18 cellular contexts compared by ENCODE assay signal in genomic region chr7:2214636-2215035, GRCh38. TPM values are rescaled to one million over a fixed set of nuclear protein-coding genes. Genes with fewer than 3 reads are reported as not detected.
DNase-seq lines count a peak whose midpoint lies in the region; ATAC-seq lines count a peak whose summit lies in the region.
"Had no signal": no experiment of that assay in that cellular context is flagged by ENCODE, and none has a peak within 500 bp of the region (broad histone marks: within the 10 kb centered on the region; RNA-seq: fewer than 3 reads in every experiment).

No MANE protein-coding gene starts in this region.

- ATAC-seq in activated CD8-positive, alpha-beta memory T cell treated with anti-CD3 and anti-CD28 coated beads, Interleukin-2, amount 10 ng/mL, durations not matched to agents 7 days and 5 days, result peak; percentile 68
- peak; percentile 77 to 92 for ATAC-seq in activated T-cell treated with anti-CD3 and anti-CD28 coated beads, Interleukin-2, amount 50 U/mL, for 72 hours (replicated peaks in 1 of 2)
- ATAC-seq: esophagus mucosa, gastrocnemius medialis had no signal

- peak overlapping the region; percentile 72 for H4K91ac ChIP-seq in neuronal stem cell (ENCODE audit: low read depth, low read length, poor library complexity)

- DNase-seq in activated CD8-positive, alpha-beta memory T cell treated with anti-CD3 and anti-CD28 coated beads, Interleukin-2, amount 10 ng/mL, durations not matched to agents 7 days and 5 days, result peak; percentile 58
- DNase-seq in activated CD8-positive, alpha-beta memory T cell treated with anti-CD3 and anti-CD28 coated beads, Interleukin-2, amount 50 U/mL, for 48 hours, result no peak
- DNase-seq in M059J (ENCODE audit: low read depth) (peak; percentile 21), neuronal stem cell (ENCODE audit: low spot score) (no peak), HPDE6-E6E7 (ENCODE audit: extremely low spot score) (no peak), NCI-H82 treated with DMSO at 0.1 percent for 48 hours (lab: John Stamatoyannopoulos, UW; ENCODE audit: unreplicated experiment) (no peak), COR-L47 (lab: John Stamatoyannopoulos, UW) (no peak)
- peak; percentile 26 to 33 for DNase-seq in activated T-cell treated with anti-CD3 and anti-CD28 coated beads, Interleukin-2, amount 50 U/mL, for 72 hours
- DNase-seq: cerebellar nuclear complex; effector CD4-positive, alpha-beta T cell; gastrocnemius medialis; mesendoderm; MM.1S; NCI-H1930 had no signal

- H2AK5ac ChIP-seq in neuronal stem cell (ENCODE audit: low read depth, low read length), result no peak overlapping the region

- no peaks in the 10 kb centered on the region for H3K27me3 Mint-ChIP-seq in activated CD8-positive, alpha-beta memory T cell treated with anti-CD3 and anti-CD28 coated beads, Interleukin-2, amount 10 ng/mL, durations not matched to agents 7 days and 5 days
- H3K27me3 Mint-ChIP-seq in activated T-cell treated with anti-CD3 and anti-CD28 coated beads, Interleukin-2, amount 50 U/mL, for 72 hours (ENCODE audit: low read depth), result no peaks in the 10 kb centered on the region
- H3K27me3 Mint-ChIP-seq: natural killer cell treated with Interleukin-12 subunit alpha and Interleukin-12 subunit beta and Interleukin-15 and Interleukin-18, amount 100 ng/mL, for 72 hours had no signal

- no peak overlapping the region for H4K8ac ChIP-seq in neuronal stem cell (ENCODE audit: low read depth, low read length)

- peaks cover 66 to 85% of the 10 kb centered on the region in 2 donors for H3K36me3 ChIP-seq in neuronal stem cell (replicated peaks in 1 of 2; ENCODE audit: control insufficient read depth in 2 of 2, insufficient read depth in 2 of 2, low read length in 2 of 2)

- no peaks in the 10 kb centered on the region for H3K9me3 Mint-ChIP-seq in activated CD8-positive, alpha-beta memory T cell treated with anti-CD3 and anti-CD28 coated beads, Interleukin-2, amount 10 ng/mL, durations not matched to agents 7 days and 5 days (ENCODE audit: low read depth)
- no peaks in the 10 kb centered on the region for H3K9me3 Mint-ChIP-seq in activated T-cell treated with anti-CD3 and anti-CD28 coated beads, Interleukin-2, amount 50 U/mL, for 72 hours
- H3K9me3 Mint-ChIP-seq: natural killer cell treated with Interleukin-12 subunit alpha and Interleukin-12 subunit beta and Interleukin-15 and Interleukin-18, amount 100 ng/mL, for 72 hours had no signal

- H3K23ac ChIP-seq in neuronal stem cell (ENCODE audit: low read depth, low read length, poor library complexity), result no peak overlapping the region

- H3K36me3 Mint-ChIP-seq in activated CD8-positive, alpha-beta memory T cell treated with anti-CD3 and anti-CD28 coated beads, Interleukin-2, amount 10 ng/mL, durations not matched to agents 7 days and 5 days, result peaks cover 16% of the 10 kb centered on the region
- peaks cover 4 to 7% of the 10 kb centered on the region in 2 donors for H3K36me3 Mint-ChIP-seq in activated T-cell treated with anti-CD3 and anti-CD28 coated beads, Interleukin-2, amount 50 U/mL, for 72 hours (ENCODE audit: insufficient read depth in 2 of 2)

- H2BK5ac ChIP-seq in neuronal stem cell (ENCODE audit: low read length), result peak overlapping the region; percentile 24

- H3K79me1 ChIP-seq in neuronal stem cell (ENCODE audit: low read depth, low read length), result peaks cover 7% of the 10 kb centered on the region

- WGBS in neuronal stem cell (ENCODE audit: extremely low coverage in 2 of 2, insufficient read length in 2 of 2, insufficient replicate concordance in 1 of 2), 2 donors, result no CpG with 5 or more reads among the region's 9 CpGs

- H3K9ac ChIP-seq in neuronal stem cell (ENCODE audit: low read depth, low read length, poor library complexity), result no peak overlapping the region

- peak overlapping the region; percentile 11 for H3K27ac Mint-ChIP-seq in activated CD8-positive, alpha-beta memory T cell treated with anti-CD3 and anti-CD28 coated beads, Interleukin-2, amount 10 ng/mL, durations not matched to agents 7 days and 5 days
- H3K27ac Mint-ChIP-seq in activated T-cell treated with anti-CD3 and anti-CD28 coated beads, Interleukin-2, amount 50 U/mL, for 72 hours, result no peak overlapping the region

- peaks cover 19% of the 10 kb centered on the region for H3K4me1 Mint-ChIP-seq in activated CD8-positive, alpha-beta memory T cell treated with anti-CD3 and anti-CD28 coated beads, Interleukin-2, amount 10 ng/mL, durations not matched to agents 7 days and 5 days
- peaks cover 5% of the 10 kb centered on the region for H3K4me1 Mint-ChIP-seq in activated T-cell treated with anti-CD3 and anti-CD28 coated beads, Interleukin-2, amount 50 U/mL, for 72 hours (ENCODE audit: low read depth)

- no peak overlapping the region for H3K18ac ChIP-seq in neuronal stem cell (ENCODE audit: low read length)

- no peak overlapping the region for H3K4me2 ChIP-seq in neuronal stem cell (ENCODE audit: insufficient read depth, low read length, poor library complexity, severe bottlenecking)
- H3K4me2 ChIP-seq: BLaER1 treated with 17β-estradiol and CSF1 and Interleukin-3, amounts not matched to agents 10 nM and 100 nM had no signal

- H2BK15ac ChIP-seq in neuronal stem cell (ENCODE audit: low read length), result no peak overlapping the region

- H3K14ac ChIP-seq in neuronal stem cell (ENCODE audit: low read length), result peak overlapping the region; percentile 21

- H2BK120ac ChIP-seq in neuronal stem cell (ENCODE audit: low read depth, low read length), result no peak overlapping the region

- no peak overlapping the region for H3K4ac ChIP-seq in neuronal stem cell (ENCODE audit: low read length)

- CTCF ChIA-PET in activated CD8-positive, alpha-beta memory T cell treated with anti-CD3 and anti-CD28 coated beads, Interleukin-2, amount 10 ng/mL, durations not matched to agents 7 days and 5 days (lab: Charles Lee), result interaction anchor here (1.8 kb wide), 1 partner anchor 34 kb away, joined by 3 read pairs; no protein-coding TSS in a partner anchor

- peaks cover 0 to 6% of the 10 kb centered on the region in 2 donors for H3K9me3 ChIP-seq in neuronal stem cell (replicated peaks in 1 of 2; ENCODE audit: control insufficient read depth in 2 of 2, insufficient read depth in 1 of 2, low read depth in 1 of 2, low read length in 2 of 2)
- H3K9me3 ChIP-seq: BLaER1 treated with 17β-estradiol and CSF1 and Interleukin-3, amounts not matched to agents 10 nM and 100 nM; gastrocnemius medialis; HAP-1 had no signal

- no peak overlapping the region for H3K27ac ChIP-seq in neuronal stem cell (replicated peaks; ENCODE audit: low read length)
- H3K27ac ChIP-seq: BLaER1 treated with 17β-estradiol and CSF1 and Interleukin-3, amounts not matched to agents 10 nM and 100 nM; gastrocnemius medialis had no signal

- no peaks in the 10 kb centered on the region for H3K27me3 ChIP-seq in neuronal stem cell (ENCODE audit: control insufficient read depth in 3 of 3, insufficient read depth in 3 of 3, low read depth in 1 of 3, low read length in 3 of 3)
- H3K27me3 ChIP-seq: BLaER1 treated with 17β-estradiol and CSF1 and Interleukin-3, amounts not matched to agents 10 nM and 100 nM; gastrocnemius medialis had no signal

- H2BK12ac ChIP-seq in neuronal stem cell (ENCODE audit: low read length), result no peak overlapping the region

- no peak overlapping the region for H3K4me3 Mint-ChIP-seq in activated CD8-positive, alpha-beta memory T cell treated with anti-CD3 and anti-CD28 coated beads, Interleukin-2, amount 10 ng/mL, durations not matched to agents 7 days and 5 days
- H3K4me3 Mint-ChIP-seq in activated T-cell treated with anti-CD3 and anti-CD28 coated beads, Interleukin-2, amount 50 U/mL, for 72 hours, result no peak overlapping the region
- H3K4me3 Mint-ChIP-seq: natural killer cell treated with Interleukin-12 subunit alpha and Interleukin-12 subunit beta and Interleukin-15 and Interleukin-18, amount 100 ng/mL, for 72 hours had no signal

- no peaks in the 10 kb centered on the region for H3K4me1 ChIP-seq in neuronal stem cell (ENCODE audit: control insufficient read depth in 2 of 2, insufficient read depth in 1 of 2, low read depth in 1 of 2, low read length in 2 of 2)
- H3K4me1 ChIP-seq: gastrocnemius medialis, HAP-1 had no signal

- H3K4me3 ChIP-seq in neuronal stem cell (ENCODE audit: low read length in 2 of 2), result no peak overlapping the region
- H3K4me3 ChIP-seq: BLaER1 treated with 17β-estradiol and CSF1 and Interleukin-3, amounts not matched to agents 10 nM and 100 nM; gastrocnemius medialis; HAP-1 had no signal

- no peak overlapping the region for H2AFZ ChIP-seq in neuronal stem cell (ENCODE audit: low read length)

RNA-seq across cellular contexts. Expression of gene MAD1L1, which starts 18.1 kb away (rescaled TPM):
- total RNA-seq in activated CD8-positive, alpha-beta memory T cell treated with anti-CD3 and anti-CD28 coated beads, Interleukin-2, amount 10 ng/mL, durations not matched to agents 7 days and 5 days, result 10 to 100 TPM; 60.0 to 97.7 TPM
- total RNA-seq in M059J (2014; rRNA removed; shearing (Covaris generic)), result 41.0 and 61.5 TPM in 2 replicates
- total RNA-seq in activated T-cell treated with anti-CD3 and anti-CD28 coated beads, Interleukin-2, amount 50 U/mL, for 72 hours, result 10 to 100 TPM; 51.2 to 63.8 TPM
- polyA plus RNA-seq in neuronal stem cell (2013, experiment 1 of 2), result 20.0 TPM
- 18.9 TPM for polyA plus RNA-seq in neuronal stem cell (2013, experiment 2 of 2)

RNA-seq across cellular contexts. Expression of gene MRM2, which starts 27.4 kb away (rescaled TPM):
- 10 to 100 TPM; 27.6 to 35.1 TPM for total RNA-seq in activated CD8-positive, alpha-beta memory T cell treated with anti-CD3 and anti-CD28 coated beads, Interleukin-2, amount 10 ng/mL, durations not matched to agents 7 days and 5 days
- total RNA-seq in M059J (2014; rRNA removed; shearing (Covaris generic)), result 34.7 and 48.0 TPM in 2 replicates
- 10 to 100 TPM; 31.7 to 39.9 TPM for total RNA-seq in activated T-cell treated with anti-CD3 and anti-CD28 coated beads, Interleukin-2, amount 50 U/mL, for 72 hours
- polyA plus RNA-seq in neuronal stem cell (2013, experiment 1 of 2), result 21.4 TPM
- 21.4 TPM for polyA plus RNA-seq in neuronal stem cell (2013, experiment 2 of 2)

RNA-seq across cellular contexts. Expression of gene NUDT1, which starts 27.4 kb away (rescaled TPM):
- 100 to 1,000 TPM in 1 of 2 experiments, 10 to 100 TPM in 1; 85.7 to 105 TPM for total RNA-seq in activated CD8-positive, alpha-beta memory T cell treated with anti-CD3 and anti-CD28 coated beads, Interleukin-2, amount 10 ng/mL, durations not matched to agents 7 days and 5 days
- 47.0 and 61.2 TPM in 2 replicates for total RNA-seq in M059J (2014; rRNA removed; shearing (Covaris generic))
- total RNA-seq in activated T-cell treated with anti-CD3 and anti-CD28 coated beads, Interleukin-2, amount 50 U/mL, for 72 hours, result 10 to 100 TPM; 63.6 to 79.3 TPM
- polyA plus RNA-seq in neuronal stem cell (2013, experiment 1 of 2), result 46.7 TPM
- 46.4 TPM for polyA plus RNA-seq in neuronal stem cell (2013, experiment 2 of 2)

Comparison
In these comparisons a context has a peak if more than half of its experiments do, and no peak if none do; other contexts are left out.
1. DNase-seq: peak in activated CD8-positive, alpha-beta memory T cell treated with anti-CD3 and anti-CD28 coated beads, Interleukin-2, amount 10 ng/mL, durations not matched to agents 7 days and 5 days (single experiment), M059J (single experiment) and activated T-cell treated with anti-CD3 and anti-CD28 coated beads, Interleukin-2, amount 50 U/mL, for 72 hours (2 of 2); none in activated CD8-positive, alpha-beta memory T cell treated with anti-CD3 and anti-CD28 coated beads, Interleukin-2, amount 50 U/mL, for 48 hours (single experiment), neuronal stem cell (single experiment), HPDE6-E6E7 (single experiment), NCI-H82 treated with DMSO at 0.1 percent for 48 hours (single experiment) and COR-L47 (single experiment).